ENCODE assay signal across 1 cellular context in genomic region chr5:103094737-103095136, GRCh38.
TF ChIP-seq lines count a peak whose summit lies in the region.

No MANE protein-coding gene starts in this region.

TF ChIP-seq in K562, 482 proteins besides CTCF, POLR2A, EP300 and RAD21 (continued from another document):
- TF ChIP-seq KAT2B (IDR thresholded peaks at IDR 0.05; ENCODE audit: low read depth, low read length) (no peak), ARID4B (CRISPR knock-in tag; IDR thresholded peaks at IDR 0.05) (no peak), MTA2 (IDR thresholded peaks at IDR 0.05; ENCODE audit: low read depth) (peak; percentile 55), KDM4B (IDR thresholded peaks at IDR 0.05; ENCODE audit: borderline replicate concordance in 2 of 2, low read depth in 1 of 2) (no peak), CUX1 (CRISPR knock-in tag; IDR thresholded peaks at IDR 0.05) (no peak), ZNF436 (CRISPR knock-in tag; IDR thresholded peaks at IDR 0.05) (no peak), ZSCAN32 (CRISPR knock-in tag; IDR thresholded peaks at IDR 0.05) (no peak), VEZF1 (CRISPR knock-in tag; IDR thresholded peaks at IDR 0.05) (no peak), BDP1 (IDR thresholded peaks at IDR 0.05; ENCODE audit: insufficient read depth, insufficient read length) (no peak), SMARCE1 (IDR thresholded peaks at IDR 0.05) (peak; percentile 21; the same call in 1 of the 2 replicates), ZNF644 (tag; IDR thresholded peaks at IDR 0.05; ENCODE audit: low read depth) (no peak), NCOR1 (IDR thresholded peaks at IDR 0.05) (peak; percentile 76), TEAD4 (IDR thresholded peaks at IDR 0.05; ENCODE audit: low read length) (peak; percentile 83), TEAD4 (CRISPR knock-in tag; IDR thresholded peaks at IDR 0.05; ENCODE audit: borderline replicate concordance) (no peak), KDM1A (IDR thresholded peaks at IDR 0.05) (no peak), ZNF668 (CRISPR knock-in tag; IDR thresholded peaks at IDR 0.05) (no peak), POLR2AphosphoS5 (IDR thresholded peaks at IDR 0.05; ENCODE audit: control insufficient read depth, insufficient read depth, low read depth, low read length) (peak; percentile 56), ZNF174 (CRISPR knock-in tag; IDR thresholded peaks at IDR 0.05) (no peak), ARNT (IDR thresholded peaks at IDR 0.05) (0 out of 4 replicates have a peak, but pooled peaks of 1 of the 2 experiments have one; percentile 36), CCNT2 (IDR thresholded peaks at IDR 0.05; ENCODE audit: borderline replicate concordance, extremely low read depth, insufficient read length, low read depth, low read length) (peak; percentile 23), PML (IDR thresholded peaks at IDR 0.05; ENCODE audit: low read length) (peak; percentile 42; the same call in 1 of the 2 replicates), EHMT2 (IDR thresholded peaks at IDR 0.05) (no peak), DPF2 (IDR thresholded peaks at IDR 0.05) (peak; percentile 81), MNT (conservative IDR thresholded peaks at IDR 0.05) (0 out of 4 replicates have a peak, but pooled peaks of 1 of the 2 experiments have one; percentile 28), SOX6 (IDR thresholded peaks at IDR 0.05) (peak; percentile 91)
